ENCODE assay signal across 18 cellular contexts in genomic region chr15:54212635-54213034, GRCh38.
"Had no signal": no experiment of that assay in that cellular context is flagged by ENCODE, and none has a peak within 500 bp of the region (broad histone marks: within the 10 kb centered on the region; RNA-seq: fewer than 3 reads in every experiment).

No MANE protein-coding gene starts in this region.

- H3K9me3 ChIP-seq: esophagus muscularis mucosa, heart right ventricle, left lung, lower lobe of right lung, mucosa of descending colon had no signal

- H3K27me3 ChIP-seq: esophagus muscularis mucosa, foreskin keratinocyte, heart right ventricle, left lung had no signal

- H3K4me3 ChIP-seq: coronary artery, dorsolateral prefrontal cortex, esophagus muscularis mucosa, heart right ventricle, left lung, lower lobe of right lung, mucosa of descending colon had no signal

- ATAC-seq: foreskin keratinocyte, heart right ventricle, left cardiac atrium, left lung, left ventricle myocardium superior, lower lobe of right lung, mucosa of descending colon had no signal

- H3K36me3 ChIP-seq: esophagus muscularis mucosa, heart right ventricle, left lung, lower lobe of right lung had no signal

- DNase-seq: dermis blood vessel endothelial cell; dorsolateral prefrontal cortex; effector CD4-positive, alpha-beta T cell; effector memory CD4-positive, alpha-beta T cell; foreskin keratinocyte; glutamatergic neuron; head of caudate nucleus; heart right ventricle; hippocampal formation; left cardiac atrium; left lung; left ventricle myocardium superior; lower lobe of right lung; mesenchymal stem cell; mucosa of descending colon; naive B cell had no signal

- H3K4me1 ChIP-seq: esophagus muscularis mucosa, foreskin keratinocyte, heart right ventricle, left lung, lower lobe of right lung had no signal

- H3K27ac ChIP-seq: coronary artery, dorsolateral prefrontal cortex, esophagus muscularis mucosa, foreskin keratinocyte, heart right ventricle, left lung, lower lobe of right lung had no signal
